Comparison of ENCODE assay signal across 20 cellular contexts in the genomic region with DNA sequence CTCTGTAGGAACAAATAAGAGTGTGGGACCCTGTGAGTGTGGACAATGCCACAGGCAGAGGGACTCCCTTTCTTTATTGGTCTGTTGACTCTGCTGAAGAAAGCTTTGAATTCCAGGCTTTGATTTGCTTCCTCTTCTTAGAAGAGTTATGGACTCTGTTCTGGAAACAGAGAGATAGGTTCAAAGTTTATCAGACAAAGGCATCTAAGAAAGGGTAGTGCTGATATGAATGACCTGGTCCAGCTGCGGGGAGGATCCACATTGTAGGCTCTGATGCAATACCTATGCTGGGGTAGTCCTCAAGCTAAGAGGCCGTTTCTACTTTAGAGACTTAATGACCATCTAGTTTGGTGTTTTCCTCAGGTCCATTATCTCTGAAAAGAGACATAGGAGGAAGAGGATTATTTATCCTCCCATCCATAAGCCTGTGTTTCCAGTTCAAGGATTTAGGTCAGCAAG. TPM values are rescaled to one million over a fixed set of nuclear protein-coding genes. Genes with fewer than 3 reads are reported as not detected.
DNase-seq lines count a peak whose midpoint lies in the region; ATAC-seq, FAIRE-seq and TF ChIP-seq lines count a peak whose summit lies in the region.
"Had no signal": no experiment of that assay in that cellular context is flagged by ENCODE, and none has a peak within 500 bp of the region (broad histone marks: within the 10 kb centered on the region; RNA-seq: fewer than 3 reads in every experiment).

No MANE protein-coding gene starts in this region.

- in situ Hi-C loops in mammary epithelial cell (cut with MboI; ENCODE audit: low sequenced_read_pairs in 2 of 2) = no loop called here

- no peak for ATAC-seq in HG02852 (IDR thresholded peaks at IDR 0.05; ENCODE audit: unreplicated experiment)
- ATAC-seq: A549; activated T-helper 17 cell treated with anti-CD3 and anti-CD28 coated beads, Interleukin-2, amount 50 U/mL, for 72 hours; effector memory CD8-positive, alpha-beta T cell; right cardiac atrium had no signal

- intact Hi-C loops in mammary epithelial cell (cut with micrococcal nuclease) (no loop called here), MCF 10A (cut with micrococcal nuclease) (no loop called here), endothelial cell of umbilical vein (cut with micrococcal nuclease) (no loop called here)

- no peak for TF ChIP-seq POLR2A in endothelial cell of umbilical vein (IDR thresholded peaks at IDR 0.05; ENCODE audit: low read depth, low read length)

- H3K4me3 ChIP-seq in mammary epithelial cell (replicated peaks in 1 of 3; ENCODE audit: insufficient read depth in 1 of 3, low read depth in 2 of 3, low read length in 3 of 3) (no peak overlapping the region), endothelial cell of umbilical vein (replicated peaks in 1 of 3; ENCODE audit: insufficient read depth in 1 of 3, low read depth in 1 of 3, low read length in 3 of 3) (no peak overlapping the region), subcutaneous abdominal adipose tissue (ENCODE audit: low read depth in 1 of 5, low read length in 5 of 5) (peak overlapping the region in 1 of 5 donors; percentile 26), coronary artery (no peak overlapping the region)
- H3K4me3 ChIP-seq: A549, vagina had no signal

- CTCF ChIA-PET in mammary epithelial cell (lab: Charles Lee; ENCODE audit: low non-redundant PET) (no interaction called here), MCF 10A (lab: Yijun Ruan, JAX) (interaction anchor here (0.7 to 3.0 kb wide), 2 partner anchors 14 to 98 kb away, joined by 3 to 19 read pairs; a partner anchor contains a TSS), endothelial cell of umbilical vein (lab: Charles Lee) (interaction anchor here (4.1 to 5.0 kb wide), 2 partner anchors 13 to 19 kb away, joined by 48 to 58 read pairs; a partner anchor contains a TSS)

- H3K27me3 ChIP-seq in mammary epithelial cell (ENCODE audit: insufficient read depth, low read length) (no peaks in the 10 kb centered on the region), endothelial cell of umbilical vein (ENCODE audit: control insufficient read depth in 2 of 2, insufficient read depth in 2 of 2, low read length in 2 of 2) (no peaks in the 10 kb centered on the region), subcutaneous abdominal adipose tissue (ENCODE audit: control insufficient read depth in 5 of 5, insufficient read depth in 4 of 5, low read length in 5 of 5) (no peaks in the 10 kb centered on the region)
- H3K27me3 ChIP-seq: neutrophil, vagina had no signal

- FAIRE-seq in endothelial cell of umbilical vein (lab: Jason Lieb, UNC) = peak; percentile 64
- FAIRE-seq: A549, keratinocyte had no signal

- dilution Hi-C loops in mammary epithelial cell (cut with HindIII; ENCODE audit: low sequenced_read_pairs) = loop anchor here (5.0 kb wide), 1 partner anchor 62 kb away; no protein-coding TSS in a partner anchor
- dilution Hi-C loops in endothelial cell of umbilical vein (cut with MboI; ENCODE audit: extremely low pct_ligation_motif_present, low sequenced_read_pairs) = no loop called here

- no peaks in the 10 kb centered on the region for H4K20me1 ChIP-seq in mammary epithelial cell (ENCODE audit: insufficient read depth, low read length)
- H4K20me1 ChIP-seq in endothelial cell of umbilical vein (replicated peaks; ENCODE audit: control insufficient read depth, extremely low read depth, insufficient read depth, low read length) = no peaks in the 10 kb centered on the region

- 50% methylated on average over 2 of the region's 2 CpGs for WGBS in mammary epithelial cell (ENCODE audit: low coverage, missing lambda C conversion rate)

- H3K9me3 ChIP-seq in mammary epithelial cell (replicated peaks; ENCODE audit: insufficient read depth, low read length) (no peaks in the 10 kb centered on the region), endothelial cell of umbilical vein (replicated peaks; ENCODE audit: control insufficient read depth, insufficient read depth, low read length) (no peaks in the 10 kb centered on the region), subcutaneous abdominal adipose tissue (ENCODE audit: control insufficient read depth in 5 of 5, low read length in 5 of 5) (no peaks in the 10 kb centered on the region)
- H3K9me3 ChIP-seq: A549, neutrophil, vagina had no signal

- H3K79me2 ChIP-seq in mammary epithelial cell (ENCODE audit: insufficient read depth, low read length) (no peaks in the 10 kb centered on the region), endothelial cell of umbilical vein (ENCODE audit: control insufficient read depth, insufficient read depth, low read length) (no peaks in the 10 kb centered on the region)

- POLR2A ChIA-PET in MCF 10A (lab: Yijun Ruan, JAX) (interaction anchor here (0.7 to 4.9 kb wide), 3 partner anchors 13 to 36 kb away, joined by 3 to 62 read pairs (median 7); a partner anchor contains a TSS), endothelial cell of umbilical vein (lab: Charles Lee) (no interaction called here)

- TSS peak; percentile 27 for BruUV-seq in mammary epithelial cell (replicated peaks; lab: Mats Ljungman, UMichigan)
- BruUV-seq in MCF 10A (replicated peaks; lab: Mats Ljungman, UMichigan) = no TSS peak
- no TSS peak for BruUV-seq in endothelial cell of umbilical vein (replicated peaks; lab: Mats Ljungman, UMichigan)

- H3K27ac ChIP-seq in mammary epithelial cell (ENCODE audit: insufficient read depth, low read depth, low read length) = no peak overlapping the region
- no peak overlapping the region for H3K27ac ChIP-seq in endothelial cell of umbilical vein (ENCODE audit: insufficient read depth, low read depth, low read length)
- H3K27ac ChIP-seq in subcutaneous abdominal adipose tissue (ENCODE audit: low read depth, low read length) = peak overlapping the region; percentile 91
- no peak overlapping the region for H3K27ac ChIP-seq in coronary artery
- H3K27ac ChIP-seq: A549, C4-2B, neutrophil, vagina had no signal

- H3K27me3 Mint-ChIP-seq in MCF 10A (ENCODE audit: insufficient read depth, unreplicated experiment) = no peaks in the 10 kb centered on the region
- H3K27me3 Mint-ChIP-seq: activated T-helper 17 cell treated with anti-CD3 and anti-CD28 coated beads, Interleukin-2, amount 50 U/mL, for 72 hours; effector memory CD8-positive, alpha-beta T cell; IgD-negative memory B cell had no signal

- H3K9me1 ChIP-seq in endothelial cell of umbilical vein (replicated peaks; ENCODE audit: control insufficient read depth, extremely low read depth, insufficient read depth, low read length) = no peaks in the 10 kb centered on the region

- no peak overlapping the region for H3K9ac ChIP-seq in mammary epithelial cell (ENCODE audit: insufficient read depth, low read length)
- no peak overlapping the region for H3K9ac ChIP-seq in endothelial cell of umbilical vein (replicated peaks; ENCODE audit: extremely low read depth, insufficient read depth, low read length)
- peak overlapping the region in 3 of 5 donors; percentile 5 to 54 (median 42) for H3K9ac ChIP-seq in subcutaneous abdominal adipose tissue (ENCODE audit: low read length in 5 of 5)

- H3K4me3 Mint-ChIP-seq in MCF 10A (ENCODE audit: unreplicated experiment) = no peak overlapping the region
- H3K4me3 Mint-ChIP-seq: activated T-helper 17 cell treated with anti-CD3 and anti-CD28 coated beads, Interleukin-2, amount 50 U/mL, for 72 hours; effector memory CD8-positive, alpha-beta T cell had no signal

- H3K4me2 ChIP-seq in mammary epithelial cell (ENCODE audit: insufficient read depth, low read depth, low read length) (no peak overlapping the region), endothelial cell of umbilical vein (ENCODE audit: insufficient read depth, low read length) (no peak overlapping the region)
- H3K4me2 ChIP-seq: A549 had no signal

- H2AFZ ChIP-seq in mammary epithelial cell (ENCODE audit: low read depth, low read length) (no peak overlapping the region), endothelial cell of umbilical vein (ENCODE audit: low read depth, low read length) (no peak overlapping the region)

- H3K4me1 ChIP-seq in mammary epithelial cell (ENCODE audit: insufficient read depth, low read length) = peaks cover 6% of the 10 kb centered on the region
- peaks cover 5% of the 10 kb centered on the region for H3K4me1 ChIP-seq in endothelial cell of umbilical vein (ENCODE audit: control insufficient read depth, extremely low read depth, insufficient read depth, low read length)
- peaks cover 1 to 32% (median 30%) of the 10 kb centered on the region in 5 donors for H3K4me1 ChIP-seq in subcutaneous abdominal adipose tissue (ENCODE audit: control insufficient read depth in 5 of 5, insufficient read depth in 5 of 5, low read length in 5 of 5)

- no peaks in the 10 kb centered on the region for H3K9me3 Mint-ChIP-seq in MCF 10A (ENCODE audit: unreplicated experiment)
- H3K9me3 Mint-ChIP-seq: activated T-helper 17 cell treated with anti-CD3 and anti-CD28 coated beads, Interleukin-2, amount 50 U/mL, for 72 hours; effector memory CD8-positive, alpha-beta T cell; IgD-negative memory B cell had no signal

- H3K36me3 Mint-ChIP-seq in MCF 10A (ENCODE audit: insufficient read depth, unreplicated experiment) = peaks cover 6% of the 10 kb centered on the region

- no peak overlapping the region for H3K27ac Mint-ChIP-seq in MCF 10A (ENCODE audit: low read depth, unreplicated experiment)
- H3K27ac Mint-ChIP-seq: activated T-helper 17 cell treated with anti-CD3 and anti-CD28 coated beads, Interleukin-2, amount 50 U/mL, for 72 hours; effector memory CD8-positive, alpha-beta T cell had no signal

- DNase-seq in mammary epithelial cell (no peak), MCF 10A (ENCODE audit: unreplicated experiment) (no peak), endothelial cell of umbilical vein (ENCODE audit: low read depth, low spot score) (no peak), coronary artery (ENCODE audit: low spot score) (no peak)
- DNase-seq: anterior cingulate cortex; cerebellar nuclear complex; effector memory CD8-positive, alpha-beta T cell; GOT3; NCI-H2081; right cardiac atrium; SHP77 had no signal

- no peaks in the 10 kb centered on the region for H3K4me1 Mint-ChIP-seq in MCF 10A (ENCODE audit: insufficient read depth, unreplicated experiment)

- no peak for TF ChIP-seq CTCF in mammary epithelial cell (conservative IDR thresholded peaks at IDR 0.05 in 1 of 2, IDR thresholded peaks at IDR 0.05 in 1 of 2; ENCODE audit: extremely low read depth in 1 of 2, insufficient read depth in 1 of 2, low read depth in 1 of 2, low read length in 2 of 2)
- no peak for TF ChIP-seq CTCF in MCF 10A (IDR thresholded peaks at IDR 0.05; ENCODE audit: unreplicated experiment)
- TF ChIP-seq CTCF in endothelial cell of umbilical vein (IDR thresholded peaks at IDR 0.05; ENCODE audit: extremely low read depth in 1 of 2, insufficient read depth in 1 of 2, low read depth in 1 of 2, low read length in 2 of 2) = no peak
- no peak for TF ChIP-seq CTCF in coronary artery (IDR thresholded peaks at IDR 0.05)

- peaks cover 1% of the 10 kb centered on the region for H3K36me3 ChIP-seq in mammary epithelial cell (ENCODE audit: insufficient read depth, low read length)
- no peaks in the 10 kb centered on the region for H3K36me3 ChIP-seq in endothelial cell of umbilical vein (ENCODE audit: control insufficient read depth in 2 of 2, extremely low read depth in 1 of 2, insufficient read depth in 2 of 2, low read length in 2 of 2)
- peaks cover 0 to 3% (median 0%) of the 10 kb centered on the region in 5 donors for H3K36me3 ChIP-seq in subcutaneous abdominal adipose tissue (ENCODE audit: control insufficient read depth in 5 of 5, insufficient read depth in 5 of 5, low read length in 5 of 5)
- H3K36me3 ChIP-seq: neutrophil, vagina had no signal

RNA-seq across cellular contexts. Expression of a gene that starts 10.7 kb away (rescaled TPM):
- total RNA-seq in mammary epithelial cell = 1 to 10 TPM; 2.2 to 4.4 TPM
- 1.9 TPM for polyA plus RNA-seq in mammary epithelial cell
- polyA minus RNA-seq in mammary epithelial cell = 7.5 TPM
- total RNA-seq in MCF 10A (2022) = 2.4 and 3.4 TPM in 2 replicates
- total RNA-seq in endothelial cell of umbilical vein = 3.5 and 5.4 TPM in 2 replicates
- polyA plus RNA-seq in endothelial cell of umbilical vein = 2.5 and 3.4 TPM in 2 replicates
- 2.0 and 2.5 TPM in 2 replicates for polyA plus RNA-seq in endothelial cell of umbilical vein (2011; cell fraction: cytosol; rRNA removed)
- 10.6 and 11.2 TPM in 2 replicates for polyA plus RNA-seq in endothelial cell of umbilical vein (2011; cell fraction: nucleus; rRNA removed)
- polyA plus RNA-seq in endothelial cell of umbilical vein (2012) = 1.6 and 2.0 TPM in 2 replicates
- polyA minus RNA-seq in endothelial cell of umbilical vein = 4.7 and 5.5 TPM in 2 replicates
- polyA minus RNA-seq in endothelial cell of umbilical vein (2011; cell fraction: cytosol; rRNA and poly(A)+ RNA removed) = 1.9 TPM
- 3.0 and 4.9 TPM in 2 replicates for polyA minus RNA-seq in endothelial cell of umbilical vein (2011; cell fraction: nucleus; rRNA and poly(A)+ RNA removed)

RNA-seq across cellular contexts. Expression of a gene that starts 13.1 kb away (rescaled TPM):
- 10 to 100 TPM; 10.7 to 14.7 TPM for total RNA-seq in mammary epithelial cell
- polyA plus RNA-seq in mammary epithelial cell = 12.2 TPM
- polyA minus RNA-seq in mammary epithelial cell = 24.8 TPM
- 6.3 and 7.9 TPM in 2 replicates for total RNA-seq in MCF 10A (2022)
- total RNA-seq in endothelial cell of umbilical vein = 24.3 and 24.8 TPM in 2 replicates
- 29.1 and 31.4 TPM in 2 replicates for polyA plus RNA-seq in endothelial cell of umbilical vein
- 24.8 and 25.4 TPM in 2 replicates for polyA plus RNA-seq in endothelial cell of umbilical vein (2011; cell fraction: cytosol; rRNA removed)
- 32.8 and 36.1 TPM in 2 replicates for polyA plus RNA-seq in endothelial cell of umbilical vein (2011; cell fraction: nucleus; rRNA removed)
- polyA plus RNA-seq in endothelial cell of umbilical vein (2012) = 21.5 and 28.4 TPM in 2 replicates
- polyA minus RNA-seq in endothelial cell of umbilical vein = 42.7 and 55.7 TPM in 2 replicates
- polyA minus RNA-seq in endothelial cell of umbilical vein (2011; cell fraction: cytosol; rRNA and poly(A)+ RNA removed) = 13.8 TPM
- 15.4 and 19.8 TPM in 2 replicates for polyA minus RNA-seq in endothelial cell of umbilical vein (2011; cell fraction: nucleus; rRNA and poly(A)+ RNA removed)

RNA-seq across cellular contexts. Expression of a gene that starts 31.6 kb away (rescaled TPM):
- 100 to 1,000 TPM in 1 of 2 donors, 10 to 100 TPM in 1; 46.4 to 331 TPM for total RNA-seq in mammary epithelial cell
- 2,291 TPM for polyA plus RNA-seq in mammary epithelial cell
- 218 TPM for polyA minus RNA-seq in mammary epithelial cell
- 45.1 and 67.3 TPM in 2 replicates for total RNA-seq in MCF 10A (2022)
- total RNA-seq in endothelial cell of umbilical vein = 57.3 and 66.7 TPM in 2 replicates
- 1,837 and 1,847 TPM in 2 replicates for polyA plus RNA-seq in endothelial cell of umbilical vein
- polyA plus RNA-seq in endothelial cell of umbilical vein (2011; cell fraction: cytosol; rRNA removed) = 1,751 and 2,627 TPM in 2 replicates
- 390 and 594 TPM in 2 replicates for polyA plus RNA-seq in endothelial cell of umbilical vein (2011; cell fraction: nucleus; rRNA removed)
- 778 and 788 TPM in 2 replicates for polyA plus RNA-seq in endothelial cell of umbilical vein (2012)
- 297 and 333 TPM in 2 replicates for polyA minus RNA-seq in endothelial cell of umbilical vein
- 228 TPM for polyA minus RNA-seq in endothelial cell of umbilical vein (2011; cell fraction: cytosol; rRNA and poly(A)+ RNA removed)
- polyA minus RNA-seq in endothelial cell of umbilical vein (2011; cell fraction: nucleus; rRNA and poly(A)+ RNA removed) = 44.1 and 51.9 TPM in 2 replicates

RNA-seq across cellular contexts. Expression of a gene that starts 36.3 kb away (rescaled TPM):
- 10 to 100 TPM; 79.4 to 92.5 TPM for total RNA-seq in mammary epithelial cell
- 87.1 TPM for polyA plus RNA-seq in mammary epithelial cell
- 153 TPM for polyA minus RNA-seq in mammary epithelial cell
- total RNA-seq in MCF 10A (2022) = 67.4 and 96.1 TPM in 2 replicates
- total RNA-seq in endothelial cell of umbilical vein = 97.4 and 103 TPM in 2 replicates
- polyA plus RNA-seq in endothelial cell of umbilical vein = 98.8 and 105 TPM in 2 replicates
- 83.6 and 87.9 TPM in 2 replicates for polyA plus RNA-seq in endothelial cell of umbilical vein (2011; cell fraction: cytosol; rRNA removed)
- polyA plus RNA-seq in endothelial cell of umbilical vein (2011; cell fraction: nucleus; rRNA removed) = 74.2 and 86.2 TPM in 2 replicates
- 84.7 and 85.7 TPM in 2 replicates for polyA plus RNA-seq in endothelial cell of umbilical vein (2012)
- polyA minus RNA-seq in endothelial cell of umbilical vein = 159 and 179 TPM in 2 replicates
- polyA minus RNA-seq in endothelial cell of umbilical vein (2011; cell fraction: cytosol; rRNA and poly(A)+ RNA removed) = 52.2 TPM
- 41.1 and 63.9 TPM in 2 replicates for polyA minus RNA-seq in endothelial cell of umbilical vein (2011; cell fraction: nucleus; rRNA and poly(A)+ RNA removed)

RNA-seq across cellular contexts. Expression of a gene that starts 43.5 kb away (rescaled TPM):
- total RNA-seq in mammary epithelial cell (10 to 100 TPM; 17.5 to 54.9 TPM), MCF 10A (2022) (17.9 and 23.8 TPM in 2 replicates), endothelial cell of umbilical vein (63.6 and 69.8 TPM in 2 replicates)
- polyA plus RNA-seq in mammary epithelial cell (50.0 TPM), endothelial cell of umbilical vein (46.7 and 52.2 TPM in 2 replicates)
- polyA minus RNA-seq in mammary epithelial cell (154 TPM), endothelial cell of umbilical vein (58.6 and 60.2 TPM in 2 replicates)
- 51.7 and 53.8 TPM in 2 replicates for polyA plus RNA-seq in endothelial cell of umbilical vein (2011; cell fraction: cytosol; rRNA removed)
- 74.5 and 78.7 TPM in 2 replicates for polyA plus RNA-seq in endothelial cell of umbilical vein (2011; cell fraction: nucleus; rRNA removed)
- polyA plus RNA-seq in endothelial cell of umbilical vein (2012) = 47.2 and 65.8 TPM in 2 replicates
- 91.6 TPM for polyA minus RNA-seq in endothelial cell of umbilical vein (2011; cell fraction: cytosol; rRNA and poly(A)+ RNA removed)
- polyA minus RNA-seq in endothelial cell of umbilical vein (2011; cell fraction: nucleus; rRNA and poly(A)+ RNA removed) = 24.3 and 48.4 TPM in 2 replicates

Comparison
In these comparisons a context has a peak if more than half of its experiments do, and no peak if none do; other contexts are left out.
1. H3K9ac ChIP-seq: peak in subcutaneous abdominal adipose tissue (3 of 5); none in mammary epithelial cell (single experiment) and endothelial cell of umbilical vein (single experiment).